Comparison of ENCODE assay signal across 23 cellular contexts in the genomic region with DNA sequence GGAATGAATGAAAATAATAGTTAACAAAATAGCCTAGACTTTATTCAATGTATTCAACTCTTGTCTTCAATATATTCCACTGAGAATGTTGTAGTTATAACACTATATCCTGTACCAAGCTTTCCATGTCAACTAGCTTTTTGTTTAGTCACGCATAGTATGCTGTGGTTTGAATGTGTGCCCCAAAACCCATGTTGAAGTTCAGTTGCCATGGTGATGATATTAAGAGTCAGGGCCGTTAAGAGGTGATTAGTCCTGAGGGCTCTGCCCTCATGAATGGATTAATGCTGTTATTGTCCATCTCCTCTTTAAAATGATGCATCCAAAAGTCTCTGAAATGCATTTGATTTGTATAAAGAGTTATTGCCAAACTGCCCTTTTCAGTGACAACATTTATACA.
"Had no signal": no experiment of that assay in that cellular context is flagged by ENCODE, and none has a peak within 500 bp of the region (broad histone marks: within the 10 kb centered on the region; RNA-seq: fewer than 3 reads in every experiment).

No MANE protein-coding gene starts in this region.

- DNase-seq: IMR-90, Kasumi-1, MV-4-11, NCI-H1048, NCI-H1105, NCI-H1417, NCI-H1436 treated with DMSO at 0.1 percent for 48 hours, NCI-H1694, NCI-H187 treated with DMSO at 0.1 percent for 48 hours, NCI-H2029 treated with DMSO at 0.1 percent for 48 hours, NCI-H2171, NCI-H226, NCI-H446, NCI-H510A, NCI-H524 treated with DMSO at 0.1 percent for 48 hours, NCI-H774, PC-3, SHP77 treated with DMSO at 0.1 percent for 48 hours, SJCRH30 had no signal

- H3K27ac ChIP-seq: KMS-11, SJCRH30, SK-N-MC had no signal

- ATAC-seq: Panc1, PC-3, Right ventricle myocardium inferior had no signal

- H3K4me2 ChIP-seq: KMS-11 had no signal

- H3K4me1 ChIP-seq: SJCRH30 had no signal

- H3K9ac ChIP-seq: KMS-11 had no signal

- H3K27me3 ChIP-seq: SJCRH30 had no signal

- H3K36me3 ChIP-seq: SJCRH30 had no signal

- H3K9me3 ChIP-seq: SJCRH30 had no signal

- H3K4me3 ChIP-seq: SJCRH30, SK-N-MC had no signal
